10 cellular contexts compared by ENCODE assay signal in the genomic region with DNA sequence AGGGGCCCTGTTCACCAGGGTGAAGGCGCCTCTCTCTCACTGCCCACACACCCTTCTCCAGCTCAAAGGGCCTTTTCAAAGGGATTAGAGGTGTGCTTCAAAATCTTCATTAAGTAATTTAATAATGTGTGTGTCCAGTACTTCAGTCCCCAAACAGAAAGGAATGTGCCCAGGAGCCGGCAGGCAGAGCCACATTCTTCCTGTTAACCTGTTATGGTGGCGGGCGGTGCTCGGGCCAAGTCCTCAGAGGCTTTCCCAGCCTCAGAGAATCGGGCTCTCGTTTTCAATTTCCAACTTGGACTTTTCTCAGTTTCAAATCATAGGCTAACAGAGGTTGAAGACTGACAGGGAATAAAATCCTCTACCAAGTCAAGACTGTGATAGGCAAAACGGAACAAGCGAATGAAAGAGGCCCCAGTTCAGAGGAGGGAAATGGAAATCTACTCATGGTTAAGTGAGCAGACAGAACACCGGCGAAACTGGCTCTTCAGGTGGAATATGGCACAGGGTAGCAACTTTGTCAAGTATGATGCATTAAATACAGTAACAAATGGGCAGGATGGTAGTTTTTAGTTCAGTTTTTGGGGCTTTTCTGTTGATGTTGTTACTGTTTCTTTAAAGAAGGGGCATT.
DNase-seq lines count a peak whose midpoint lies in the region; ATAC-seq, FAIRE-seq and TF ChIP-seq lines count a peak whose summit lies in the region.
"Had no signal": no experiment of that assay in that cellular context is flagged by ENCODE, and none has a peak within 500 bp of the region (broad histone marks: within the 10 kb centered on the region; RNA-seq: fewer than 3 reads in every experiment).

No MANE protein-coding gene starts in this region.

- H3K4me3 ChIP-seq in bronchial epithelial cell (ENCODE audit: low read depth, low read length) (no peak overlapping the region), upper lobe of left lung (peak overlapping the region in 3 of 4 donors; percentile 13 to 23 (median 16))
- H3K4me3 ChIP-seq: Peyer's patch had no signal

- peaks cover 22 to 41% (median 30%) of the 10 kb centered on the region in 4 donors for H3K4me1 ChIP-seq in upper lobe of left lung

- FAIRE-seq in bronchial epithelial cell (lab: Jason Lieb, UNC) (no peak), urothelium cell line (lab: Jason Lieb, UNC) (no peak)

- WGBS in upper lobe of left lung, 2 donors: 58 to 63% methylated on average over 11 of the region's 11 CpGs

- ATAC-seq in memory B cell (ENCODE audit: low read depth) (peak; percentile 18), upper lobe of left lung (ENCODE audit: low FRiP score in 2 of 2) (peak; percentile 45 to 78), HG02884 (IDR thresholded peaks at IDR 0.05; ENCODE audit: unreplicated experiment) (no peak)

- no peaks in the 10 kb centered on the region for H3K9me3 Mint-ChIP-seq in activated naive CD4-positive, alpha-beta T cell treated with anti-CD3 and anti-CD28 coated beads, Interleukin-2, amount 50 U/mL, for 24 hours
- no peaks in the 10 kb centered on the region for H3K9me3 Mint-ChIP-seq in memory B cell

- no peak for DNase-seq in activated naive CD4-positive, alpha-beta T cell treated with Interleukin-2 at 50 U/mL for 16 hours
- DNase-seq in bronchial epithelial cell (ENCODE audit: low read depth): peak; percentile 39
- DNase-seq in memory B cell (ENCODE audit: low spot score in 2 of 2): no peak
- DNase-seq in upper lobe of left lung: peak in 1 of 2 donors; percentile 57
- no peak for DNase-seq in urothelium cell line (ENCODE audit: low spot score)
- DNase-seq in NCI-H1092 treated with DMSO at 0.1 percent for 48 hours (lab: John Stamatoyannopoulos, UW): no peak
- DNase-seq: NCI-H187 treated with DMSO at 0.1 percent for 48 hours, Peyer's patch had no signal

- TF ChIP-seq POLR2A in upper lobe of left lung (IDR thresholded peaks at IDR 0.05): no peak

- H3K36me3 ChIP-seq in bronchial epithelial cell (ENCODE audit: control insufficient read depth, insufficient read depth, low read length): no peaks in the 10 kb centered on the region
- H3K36me3 ChIP-seq in upper lobe of left lung: no peaks in the 10 kb centered on the region
- H3K36me3 ChIP-seq: Peyer's patch had no signal

- H3K9me3 ChIP-seq in upper lobe of left lung: no peaks in the 10 kb centered on the region
- H3K9me3 ChIP-seq: Peyer's patch had no signal

- no peak for TF ChIP-seq CTCF in bronchial epithelial cell (IDR thresholded peaks at IDR 0.05; ENCODE audit: insufficient read depth, low read length, severe bottlenecking)
- no peak for TF ChIP-seq CTCF in upper lobe of left lung (IDR thresholded peaks at IDR 0.05)

- peak overlapping the region; percentile 40 to 67 (median 58) for H3K27ac ChIP-seq in upper lobe of left lung

- H3K4me1 Mint-ChIP-seq in activated naive CD4-positive, alpha-beta T cell treated with anti-CD3 and anti-CD28 coated beads, Interleukin-2, amount 50 U/mL, for 24 hours: peaks cover 93% of the 10 kb centered on the region
- peaks cover 58% of the 10 kb centered on the region for H3K4me1 Mint-ChIP-seq in memory B cell

- H3K27me3 ChIP-seq in bronchial epithelial cell (ENCODE audit: control insufficient read depth, insufficient read depth, low read length): no peaks in the 10 kb centered on the region
- H3K27me3 ChIP-seq in upper lobe of left lung: no peaks in the 10 kb centered on the region
- H3K27me3 ChIP-seq: Peyer's patch had no signal

- H3K4me3 Mint-ChIP-seq in activated naive CD4-positive, alpha-beta T cell treated with anti-CD3 and anti-CD28 coated beads, Interleukin-2, amount 50 U/mL, for 24 hours: peak overlapping the region; percentile 67
- H3K4me3 Mint-ChIP-seq in memory B cell: peak overlapping the region; percentile 39

- no peaks in the 10 kb centered on the region for H3K27me3 Mint-ChIP-seq in activated naive CD4-positive, alpha-beta T cell treated with anti-CD3 and anti-CD28 coated beads, Interleukin-2, amount 50 U/mL, for 24 hours
- H3K27me3 Mint-ChIP-seq in memory B cell: no peaks in the 10 kb centered on the region

- H3K27ac Mint-ChIP-seq in activated naive CD4-positive, alpha-beta T cell treated with anti-CD3 and anti-CD28 coated beads, Interleukin-2, amount 50 U/mL, for 24 hours: peak overlapping the region; percentile 93
- H3K27ac Mint-ChIP-seq in memory B cell: peak overlapping the region; percentile 24

- no peak for TF ChIP-seq EP300 in upper lobe of left lung (IDR thresholded peaks at IDR 0.05)

- no peaks in the 10 kb centered on the region for H3K36me3 Mint-ChIP-seq in activated naive CD4-positive, alpha-beta T cell treated with anti-CD3 and anti-CD28 coated beads, Interleukin-2, amount 50 U/mL, for 24 hours
- H3K36me3 Mint-ChIP-seq in memory B cell: no peaks in the 10 kb centered on the region
